17 cellular contexts compared by ENCODE assay signal in genomic region chr9:89474939-89475338, GRCh38. TPM values are rescaled to one million over a fixed set of nuclear protein-coding genes. Genes with fewer than 3 reads are reported as not detected.
DNase-seq lines count a peak whose midpoint lies in the region; ATAC-seq and TF ChIP-seq lines count a peak whose summit lies in the region.
"Had no signal": no experiment of that assay in that cellular context is flagged by ENCODE, and none has a peak within 500 bp of the region (broad histone marks: within the 10 kb centered on the region; RNA-seq: fewer than 3 reads in every experiment).

No MANE protein-coding gene starts in this region.

- ATAC-seq in foreskin keratinocyte = no peak
- ATAC-seq: pancreas; stimulated activated naive B cell treated with anti-CD40 and anti-IgM and Interleukin-4, amounts not matched to agents 10 μg/mL and 1 μg/mL and 100 μg/mL, for 72 hours had no signal

- H3K4me1 ChIP-seq in hepatocyte (ENCODE audit: insufficient read depth) = peaks cover 39% of the 10 kb centered on the region
- peaks cover 3 to 40% (median 24%) of the 10 kb centered on the region in 4 donors for H3K4me1 ChIP-seq in transverse colon
- H3K4me1 ChIP-seq in foreskin keratinocyte = peaks cover 6% of the 10 kb centered on the region
- H3K4me1 ChIP-seq in A673 (ENCODE audit: insufficient read depth, low read length, poor library complexity, severe bottlenecking) = peaks cover 13% of the 10 kb centered on the region
- H3K4me1 ChIP-seq: ascending aorta had no signal

- peaks cover 91% of the 10 kb centered on the region for H3K4me1 Mint-ChIP-seq in activated naive CD4-positive, alpha-beta T cell treated with anti-CD3 and anti-CD28 coated beads for 36 hours (ENCODE audit: low read depth)
- H3K4me1 Mint-ChIP-seq in activated naive CD4-positive, alpha-beta T cell treated with anti-CD3 and anti-CD28 coated beads, Interleukin-2, amount 10 ng/mL, durations not matched to agents 7 days and 5 days = peaks cover 92% of the 10 kb centered on the region

- H4K20me1 ChIP-seq in hepatocyte (ENCODE audit: insufficient read depth, poor library complexity, severe bottlenecking) = no peaks in the 10 kb centered on the region

- H3K27ac ChIP-seq in hepatocyte (peak overlapping the region; percentile 32), transverse colon (peak overlapping the region; percentile 39 to 60 (median 49)), foreskin keratinocyte (no peak overlapping the region), A673 (ENCODE audit: low read depth, low read length, poor library complexity, severe bottlenecking) (no peak overlapping the region)
- H3K27ac ChIP-seq: ascending aorta, coronary artery, pancreas had no signal

- peaks cover 7% of the 10 kb centered on the region for H3K9me3 Mint-ChIP-seq in activated naive CD4-positive, alpha-beta T cell treated with anti-CD3 and anti-CD28 coated beads for 36 hours
- H3K9me3 Mint-ChIP-seq in activated naive CD4-positive, alpha-beta T cell treated with anti-CD3 and anti-CD28 coated beads, Interleukin-2, amount 10 ng/mL, durations not matched to agents 7 days and 5 days = peaks cover 4% of the 10 kb centered on the region
- H3K9me3 Mint-ChIP-seq: IgD-negative memory B cell, mesothelial cell of epicardium had no signal

- H3K4me3 Mint-ChIP-seq in activated naive CD4-positive, alpha-beta T cell treated with anti-CD3 and anti-CD28 coated beads for 36 hours = no peak overlapping the region
- no peak overlapping the region for H3K4me3 Mint-ChIP-seq in activated naive CD4-positive, alpha-beta T cell treated with anti-CD3 and anti-CD28 coated beads, Interleukin-2, amount 10 ng/mL, durations not matched to agents 7 days and 5 days
- H3K4me3 Mint-ChIP-seq: mesothelial cell of epicardium had no signal

- no TSS peak for BruUV-seq in A673 (replicated peaks; lab: Mats Ljungman, UMichigan)

- no peaks in the 10 kb centered on the region for H3K27me3 ChIP-seq in hepatocyte
- H3K27me3 ChIP-seq in transverse colon = no peaks in the 10 kb centered on the region
- no peaks in the 10 kb centered on the region for H3K27me3 ChIP-seq in foreskin keratinocyte
- no peaks in the 10 kb centered on the region for H3K27me3 ChIP-seq in A673 (replicated peaks; ENCODE audit: insufficient read depth, low read depth, low read length, poor library complexity)
- H3K27me3 ChIP-seq: ascending aorta, pancreas had no signal

- TF ChIP-seq POLR2A in transverse colon (IDR thresholded peaks at IDR 0.05) = no peak

- CTCF ChIA-PET in activated naive CD4-positive, alpha-beta T cell treated with anti-CD3 and anti-CD28 coated beads for 36 hours (lab: Charles Lee) = interaction anchor here (0.6 to 4.0 kb wide), 7 partner anchors 8 to 119 kb away, joined by 3 to 19 read pairs (median 4); no protein-coding TSS in a partner anchor
- CTCF ChIA-PET in activated naive CD4-positive, alpha-beta T cell treated with anti-CD3 and anti-CD28 coated beads, Interleukin-2, amount 10 ng/mL, durations not matched to agents 7 days and 5 days (lab: Charles Lee) = interaction anchor here (1.0 to 1.2 kb wide), 2 partner anchors 55 to 74 kb away, joined by 3 read pairs; no protein-coding TSS in a partner anchor
- CTCF ChIA-PET in A673 (lab: Charles Lee) = no interaction called here

- WGBS in hepatocyte (ENCODE audit: low lambda C conversion rate, missing lambda C conversion rate) = 74% methylated on average over 3 of the region's 3 CpGs
- WGBS in transverse colon (ENCODE audit: low coverage in 1 of 2), 2 donors = 81% methylated on average over 3 of the region's 3 CpGs; no CpG with 5 or more reads in 1 of the 2 donors

- peaks cover 74% of the 10 kb centered on the region for H3K36me3 Mint-ChIP-seq in activated naive CD4-positive, alpha-beta T cell treated with anti-CD3 and anti-CD28 coated beads for 36 hours (ENCODE audit: low read depth)
- H3K36me3 Mint-ChIP-seq in activated naive CD4-positive, alpha-beta T cell treated with anti-CD3 and anti-CD28 coated beads, Interleukin-2, amount 10 ng/mL, durations not matched to agents 7 days and 5 days = peaks cover 90% of the 10 kb centered on the region

- H2AFZ ChIP-seq in hepatocyte = no peak overlapping the region

- TF ChIP-seq CTCF in hepatocyte (IDR thresholded peaks at IDR 0.05; ENCODE audit: poor library complexity) (no peak), transverse colon (IDR thresholded peaks at IDR 0.05) (no peak), foreskin keratinocyte (conservative IDR thresholded peaks at IDR 0.05) (no peak), A673 (conservative IDR thresholded peaks at IDR 0.05; ENCODE audit: low read depth, low read length) (no peak)

- intact Hi-C loops in activated naive CD4-positive, alpha-beta T cell treated with anti-CD3 and anti-CD28 coated beads for 36 hours (cut with micrococcal nuclease) = no loop called here
- intact Hi-C loops in transverse colon (cut with DNase I; ENCODE audit: low total_unique reads) = no loop called here
- intact Hi-C loops in A673 (cut with micrococcal nuclease; ENCODE audit: unreplicated experiment) = no loop called here

- in situ Hi-C loops in transverse colon (cut with MboI; ENCODE audit: low pct_ligation_motif_present in 1 of 4, low pct_unique_long_range_greater_than_20kb in 1 of 4, low sequenced_read_pairs in 3 of 4) = no loop called here

- H3K27ac Mint-ChIP-seq in activated naive CD4-positive, alpha-beta T cell treated with anti-CD3 and anti-CD28 coated beads for 36 hours = peak overlapping the region; percentile 97
- H3K27ac Mint-ChIP-seq in activated naive CD4-positive, alpha-beta T cell treated with anti-CD3 and anti-CD28 coated beads, Interleukin-2, amount 10 ng/mL, durations not matched to agents 7 days and 5 days = no peak overlapping the region
- H3K27ac Mint-ChIP-seq: mesothelial cell of epicardium; stimulated activated naive B cell treated with anti-CD40 and anti-IgM and Interleukin-4, amounts not matched to agents 10 μg/mL and 1 μg/mL and 100 μg/mL, for 72 hours had no signal

- H3K4me2 ChIP-seq in hepatocyte = peak overlapping the region; percentile 37
- H3K4me2 ChIP-seq: smooth muscle cell had no signal

- no peaks in the 10 kb centered on the region for H3K27me3 Mint-ChIP-seq in activated naive CD4-positive, alpha-beta T cell treated with anti-CD3 and anti-CD28 coated beads for 36 hours (ENCODE audit: low read depth)
- no peaks in the 10 kb centered on the region for H3K27me3 Mint-ChIP-seq in activated naive CD4-positive, alpha-beta T cell treated with anti-CD3 and anti-CD28 coated beads, Interleukin-2, amount 10 ng/mL, durations not matched to agents 7 days and 5 days
- H3K27me3 Mint-ChIP-seq: IgD-negative memory B cell; stimulated activated naive B cell treated with anti-CD40 and anti-IgM and Interleukin-4, amounts not matched to agents 10 μg/mL and 1 μg/mL and 100 μg/mL, for 72 hours had no signal

- POLR2A ChIA-PET in A673 (lab: Charles Lee; ENCODE audit: low non-redundant PET) = no interaction called here

- H3K9me3 ChIP-seq in hepatocyte (ENCODE audit: low read depth) (no peaks in the 10 kb centered on the region), transverse colon (no peaks in the 10 kb centered on the region), A673 (ENCODE audit: low read depth, low read length, poor library complexity, severe bottlenecking) (no peaks in the 10 kb centered on the region)
- H3K9me3 ChIP-seq: ascending aorta, pancreas had no signal

- peak; percentile 3 for DNase-seq in activated naive CD4-positive, alpha-beta T cell treated with anti-CD3 and anti-CD28 coated beads for 36 hours
- no peak for DNase-seq in activated naive CD4-positive, alpha-beta T cell treated with anti-CD3 and anti-CD28 coated beads, Interleukin-2, amount 10 ng/mL, durations not matched to agents 7 days and 5 days
- peak; percentile 16 for DNase-seq in activated CD8-positive, alpha-beta memory T cell treated with anti-CD3 and anti-CD28 coated beads, Interleukin-2, amount 50 U/mL, for 4 hours
- DNase-seq in hepatocyte (ENCODE audit: low spot score) = no peak
- DNase-seq in transverse colon = no peak
- DNase-seq in foreskin keratinocyte = no peak
- no peak for DNase-seq in A673 (ENCODE audit: low spot score)
- no peak for DNase-seq in NCI-H2227 (lab: John Stamatoyannopoulos, UW; ENCODE audit: unreplicated experiment)
- DNase-seq: kidney; NCI-H82; stimulated activated naive B cell treated with anti-CD40 and anti-IgM and Interleukin-4, amounts not matched to agents 10 μg/mL and 1 μg/mL and 100 μg/mL, for 72 hours had no signal

- no peak for TF ChIP-seq EP300 in transverse colon (IDR thresholded peaks at IDR 0.05; ENCODE audit: low read depth)

- no peaks in the 10 kb centered on the region for H3K9me2 ChIP-seq in hepatocyte (replicated peaks; ENCODE audit: insufficient read depth)

- H3K79me2 ChIP-seq in hepatocyte = peaks cover 38% of the 10 kb centered on the region

- no peaks in the 10 kb centered on the region for H3K36me3 ChIP-seq in hepatocyte (replicated peaks; ENCODE audit: insufficient read depth, low read depth)
- no peaks in the 10 kb centered on the region for H3K36me3 ChIP-seq in transverse colon
- H3K36me3 ChIP-seq in A673 (ENCODE audit: insufficient read depth, low read length, poor library complexity, severe bottlenecking) = no peaks in the 10 kb centered on the region
- H3K36me3 ChIP-seq: ascending aorta, pancreas had no signal

- no peak overlapping the region for H3K4me3 ChIP-seq in hepatocyte
- H3K4me3 ChIP-seq in transverse colon = no peak overlapping the region
- H3K4me3 ChIP-seq in A673 (ENCODE audit: low read depth, low read length, poor library complexity, severe bottlenecking) = no peak overlapping the region
- H3K4me3 ChIP-seq: ascending aorta, coronary artery, pancreas, smooth muscle cell had no signal

RNA-seq across cellular contexts. Expression of gene SEMA4D, which starts 23.0 kb away (rescaled TPM):
- total RNA-seq in activated naive CD4-positive, alpha-beta T cell treated with anti-CD3 and anti-CD28 coated beads for 36 hours = 100 to 1,000 TPM; 156 to 160 TPM
- total RNA-seq in hepatocyte = 9.4 and 10.0 TPM in 2 replicates
- polyA plus RNA-seq in hepatocyte = 10.1 and 10.4 TPM in 2 replicates
- total RNA-seq in transverse colon = 10 to 100 TPM in 3 of 4 donors, 1 to 10 TPM in 1; 8.7 to 29.1 (median 14.5) TPM
- total RNA-seq in foreskin keratinocyte = 1.9 TPM in 2 replicates
- 0.68 and 0.69 TPM in 2 replicates for polyA plus RNA-seq in foreskin keratinocyte
- total RNA-seq in A673 (2021) = 14.2 and 16.7 TPM in 2 replicates

Comparison
In these comparisons a context has a peak if more than half of its experiments do, and no peak if none do; other contexts are left out.
1. DNase-seq: peak in activated naive CD4-positive, alpha-beta T cell treated with anti-CD3 and anti-CD28 coated beads for 36 hours (single experiment) and activated CD8-positive, alpha-beta memory T cell treated with anti-CD3 and anti-CD28 coated beads, Interleukin-2, amount 50 U/mL, for 4 hours (single experiment); none in activated naive CD4-positive, alpha-beta T cell treated with anti-CD3 and anti-CD28 coated beads, Interleukin-2, amount 10 ng/mL, durations not matched to agents 7 days and 5 days (single experiment), hepatocyte (single experiment), transverse colon (single experiment), foreskin keratinocyte (0 of 2), A673 (single experiment) and NCI-H2227 (single experiment).
2. H3K27ac ChIP-seq: peak in hepatocyte (single experiment) and transverse colon (4 of 4); none in foreskin keratinocyte (single experiment) and A673 (single experiment).